In the genomic region with DNA sequence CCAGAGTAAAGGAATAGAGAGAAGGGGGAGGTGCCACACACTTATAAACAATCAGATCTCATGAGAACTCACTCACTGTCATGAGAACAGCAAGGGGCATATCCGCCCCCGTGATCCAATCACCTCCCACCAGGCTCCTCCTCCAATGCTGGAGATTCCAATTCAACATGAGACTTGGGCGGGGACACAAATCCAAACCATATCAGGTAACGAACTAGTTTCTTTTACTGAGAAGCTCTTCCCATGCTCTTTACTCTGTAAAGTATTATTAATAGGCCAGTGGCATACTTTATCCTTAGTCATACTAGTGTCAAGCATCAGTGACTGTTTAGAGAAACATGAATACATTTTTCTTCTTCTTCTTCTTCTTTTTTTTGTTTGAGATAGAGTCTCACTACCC, we compare ENCODE assay signal across 17 cellular contexts. TPM values are rescaled to one million over a fixed set of nuclear protein-coding genes. Genes with fewer than 3 reads are reported as not detected.
"Had no signal": no experiment of that assay in that cellular context is flagged by ENCODE, and none has a peak within 500 bp of the region (broad histone marks: within the 10 kb centered on the region; RNA-seq: fewer than 3 reads in every experiment).

No MANE protein-coding gene starts in this region.

- H3K27ac Mint-ChIP-seq: activated naive CD4-positive, alpha-beta T cell treated with anti-CD3 and anti-CD28 coated beads for 36 hours; activated T-helper 17 cell treated with anti-CD3 and anti-CD28 coated beads, Interleukin-2, amount 50 U/mL, for 72 hours; T-cell had no signal

- H3K27ac ChIP-seq: suprapubic skin, upper lobe of left lung, VCaP had no signal

- H3K36me3 Mint-ChIP-seq: T-cell had no signal

- H3K4me3 Mint-ChIP-seq: activated naive CD4-positive, alpha-beta T cell treated with anti-CD3 and anti-CD28 coated beads for 36 hours; activated T-helper 17 cell treated with anti-CD3 and anti-CD28 coated beads, Interleukin-2, amount 50 U/mL, for 72 hours; neural crest cell; T-cell had no signal

- H3K27me3 ChIP-seq: suprapubic skin, upper lobe of left lung had no signal

- H3K9me3 Mint-ChIP-seq: activated naive CD4-positive, alpha-beta T cell treated with anti-CD3 and anti-CD28 coated beads for 36 hours; activated T-helper 17 cell treated with anti-CD3 and anti-CD28 coated beads, Interleukin-2, amount 50 U/mL, for 72 hours; neural crest cell; T-cell had no signal

- H3K9me3 ChIP-seq: suprapubic skin, upper lobe of left lung had no signal

- H3K4me1 ChIP-seq: suprapubic skin, upper lobe of left lung had no signal

- H3K4me1 Mint-ChIP-seq: activated T-helper 17 cell treated with anti-CD3 and anti-CD28 coated beads, Interleukin-2, amount 50 U/mL, for 72 hours; T-cell had no signal

- H3K27me3 Mint-ChIP-seq: activated T-helper 17 cell treated with anti-CD3 and anti-CD28 coated beads, Interleukin-2, amount 50 U/mL, for 72 hours had no signal

- DNase-seq: activated naive CD4-positive, alpha-beta T cell treated with anti-CD3 and anti-CD28 coated beads for 36 hours; activated T-cell treated with anti-CD3 and anti-CD28 coated beads for 4 hours; cerebellar nuclear complex; glutamatergic neuron; left ventricle myocardium superior; stimulated activated CD4-positive, alpha-beta T cell treated with anti-CD3 and anti-CD28 coated beads, Interleukin-4, amount 100 ng/mL, for 1 hour; stimulated activated CD8-positive, alpha-beta memory T cell treated with anti-CD3 and anti-CD28 coated beads, Interleukin-4, amount 100 ng/mL, for 48 hours; stimulated activated naive CD8-positive, alpha-beta T cell treated with anti-CD3 and anti-CD28 coated beads, Interleukin-15, Interleukin-2, amounts not matched to agents 100 U/mL and 50 U/mL, for 24 hours; T-cell; T1000; upper lobe of left lung had no signal

- H3K4me3 ChIP-seq: suprapubic skin, upper lobe of left lung had no signal

- H3K36me3 ChIP-seq: suprapubic skin, upper lobe of left lung had no signal

- ATAC-seq: activated T-helper 17 cell treated with anti-CD3 and anti-CD28 coated beads, Interleukin-2, amount 50 U/mL, for 72 hours; esophagus mucosa; left ventricle myocardium superior; stimulated activated naive CD8-positive, alpha-beta T cell treated with anti-CD3 and anti-CD28 coated beads, Interleukin-15, Interleukin-2, amounts not matched to agents 100 U/mL and 50 U/mL, for 24 hours; T-cell had no signal

RNA-seq across cellular contexts. Expression of gene ZNF488, which starts 39.4 kb away (rescaled TPM):
- total RNA-seq: left ventricle myocardium superior, pulmonary artery endothelial cell, T-cell had no signal
